Comparison of ENCODE assay signal across 8 cellular contexts in genomic region chr1:156489935-156490293, GRCh38. TPM values are rescaled to one million over a fixed set of nuclear protein-coding genes. Genes with fewer than 3 reads are reported as not detected.
DNase-seq lines count a peak whose midpoint lies in the region; ATAC-seq and TF ChIP-seq lines count a peak whose summit lies in the region.

No MANE protein-coding gene starts in this region.

- no peak for ATAC-seq in psoas muscle
- ATAC-seq in HG02885 (IDR thresholded peaks at IDR 0.05; ENCODE audit: poor library complexity, unreplicated experiment) = no peak

- H3K4me3 ChIP-seq in DOHH2 (ENCODE audit: low read length) = peak overlapping the region; percentile 75
- H3K4me3 ChIP-seq in OCI-LY3 (ENCODE audit: low read length) = peak overlapping the region; percentile 68
- peak overlapping the region; percentile 98 for H3K4me3 ChIP-seq in psoas muscle

- H3K9me3 ChIP-seq in DOHH2 (ENCODE audit: control insufficient read depth, insufficient read depth, low read length) = no peaks in the 10 kb centered on the region
- H3K9me3 ChIP-seq in OCI-LY3 (ENCODE audit: insufficient read depth, low read length) = no peaks in the 10 kb centered on the region
- H3K9me3 ChIP-seq in psoas muscle = no peaks in the 10 kb centered on the region

- no peaks in the 10 kb centered on the region for H3K9me3 Mint-ChIP-seq in endothelial cell (ENCODE audit: unreplicated experiment)

- peaks cover 17% of the 10 kb centered on the region for H3K36me3 Mint-ChIP-seq in endothelial cell (ENCODE audit: low read depth, unreplicated experiment)

- TF ChIP-seq CTCF in DOHH2 (IDR thresholded peaks at IDR 0.05; ENCODE audit: low read depth, low read length, poor library complexity, severe bottlenecking) = no peak
- no peak for TF ChIP-seq CTCF in OCI-LY3 (IDR thresholded peaks at IDR 0.05; ENCODE audit: low read depth, low read length)
- no peak for TF ChIP-seq CTCF in endothelial cell (IDR thresholded peaks at IDR 0.05; ENCODE audit: unreplicated experiment)
- TF ChIP-seq CTCF in psoas muscle (IDR thresholded peaks at IDR 0.05) = no peak

- DNase-seq in endothelial cell (ENCODE audit: low spot score) (no peak), psoas muscle (no peak), NCI-H2081 treated with DMSO at 0.1 percent for 48 hours (lab: John Stamatoyannopoulos, UW) (no peak), NOMO-1 treated with dmso at 0.1 percent for 144 hours (lab: John Stamatoyannopoulos, UW; ENCODE audit: unreplicated experiment) (no peak)
- no peak for DNase-seq in stimulated activated CD4-positive, alpha-beta T cell treated with anti-CD3 and anti-CD28 coated beads, Interleukin-4, amount 100 ng/mL, for 24 hours

- no peak overlapping the region for H2AFZ ChIP-seq in OCI-LY3 (ENCODE audit: low read depth, low read length)

- peak overlapping the region; percentile 68 for H3K9ac ChIP-seq in OCI-LY3 (ENCODE audit: low read length)

- H3K27ac ChIP-seq in DOHH2 (ENCODE audit: low read depth, low read length) (peak overlapping the region; percentile 97), OCI-LY3 (ENCODE audit: low read length) (peak overlapping the region; percentile 83), psoas muscle (peak overlapping the region; percentile 99)

- no peak overlapping the region for H3K4me3 Mint-ChIP-seq in endothelial cell (ENCODE audit: unreplicated experiment)

- H4K20me1 ChIP-seq in DOHH2 (ENCODE audit: control insufficient read depth, insufficient read depth, low read depth, low read length) (no peaks in the 10 kb centered on the region), OCI-LY3 (ENCODE audit: insufficient read depth, low read length) (peaks cover 66% of the 10 kb centered on the region)

- H3K27me3 ChIP-seq in DOHH2 (ENCODE audit: control insufficient read depth, low read length) (no peaks in the 10 kb centered on the region), OCI-LY3 (ENCODE audit: low read depth, low read length) (no peaks in the 10 kb centered on the region), psoas muscle (ENCODE audit: insufficient read depth in 3 of 3, low read length in 2 of 3) (no peaks in the 10 kb centered on the region)

- H3F3A ChIP-seq in DOHH2 (ENCODE audit: control insufficient read depth, insufficient read depth) = peaks cover 23% of the 10 kb centered on the region

- H3K9me2 ChIP-seq in DOHH2 (replicated peaks; ENCODE audit: control insufficient read depth, low read length) = no peaks in the 10 kb centered on the region

- H3K36me3 ChIP-seq in DOHH2 (ENCODE audit: control insufficient read depth, low read length) (peaks cover 84% of the 10 kb centered on the region), OCI-LY3 (replicated peaks; ENCODE audit: low read depth, low read length) (peaks cover 9% of the 10 kb centered on the region), psoas muscle (ENCODE audit: insufficient read depth in 1 of 2, low read depth in 1 of 2) (peaks cover 0 to 28% of the 10 kb centered on the region in 2 donors)

- 13 to 21% (median 13%) methylated on average over 6 to 7 of the region's 7 CpGs for WGBS in psoas muscle, 3 donors

- H3K4me2 ChIP-seq in DOHH2 (ENCODE audit: low read length) (peak overlapping the region; percentile 87), OCI-LY3 (ENCODE audit: low read length) (peak overlapping the region; percentile 96)

- peak overlapping the region; percentile 43 for H3K27ac Mint-ChIP-seq in endothelial cell (ENCODE audit: unreplicated experiment)

- peaks cover 47% of the 10 kb centered on the region for H3K4me1 Mint-ChIP-seq in endothelial cell (ENCODE audit: unreplicated experiment)

- intact Hi-C loops in psoas muscle (cut with DNase I) = no loop called here

- H3K27me3 Mint-ChIP-seq in endothelial cell (ENCODE audit: unreplicated experiment) = peaks cover 23% of the 10 kb centered on the region

- H3K4me1 ChIP-seq in DOHH2 (ENCODE audit: control insufficient read depth, low read length) (peaks cover 90% of the 10 kb centered on the region), OCI-LY3 (ENCODE audit: low read length) (peaks cover 86% of the 10 kb centered on the region), psoas muscle (peaks cover 91% of the 10 kb centered on the region)

- peaks cover 98% of the 10 kb centered on the region for H3K79me2 ChIP-seq in DOHH2 (ENCODE audit: control insufficient read depth, low read length)
- peaks cover 97% of the 10 kb centered on the region for H3K79me2 ChIP-seq in OCI-LY3 (ENCODE audit: low read length)

RNA-seq across cellular contexts. Expression of gene MEF2D, which starts 10.7 kb away (rescaled TPM):
- total RNA-seq in endothelial cell (ENCODE audit: unreplicated experiment) = 45.2 TPM
- total RNA-seq in psoas muscle = 100 to 1,000 TPM; 126 to 258 (median 188) TPM
- 10 to 100 TPM; 43.1 to 65.3 (median 58.4) TPM for polyA plus RNA-seq in psoas muscle
